37 cellular contexts compared by ENCODE assay signal in genomic region chr1:2169200-2169836, GRCh38.
"Had no signal": no experiment of that assay in that cellular context is flagged by ENCODE, and none has a peak within 500 bp of the region (broad histone marks: within the 10 kb centered on the region; RNA-seq: fewer than 3 reads in every experiment).

No MANE protein-coding gene starts in this region.

- H3K27me3 ChIP-seq: adrenal gland, body of pancreas, brain microvascular endothelial cell, breast epithelium had no signal

- H3K27ac Mint-ChIP-seq: activated B cell treated with CpG ODN at 0.5 μM for 24 hours; activated CD4-positive, alpha-beta memory T cell treated with anti-CD3 and anti-CD28 coated beads for 36 hours; activated CD4-positive, alpha-beta T cell treated with anti-CD3 and anti-CD28 coated beads, Interleukin-2, amount 10 ng/mL, durations not matched to agents 24 days and 14 days; activated CD8-positive, alpha-beta T cell treated with anti-CD3 and anti-CD28 coated beads for 36 hours; activated naive CD4-positive, alpha-beta T cell treated with anti-CD3 and anti-CD28 coated beads for 36 hours; activated naive CD8-positive, alpha-beta T cell treated with anti-CD3 and anti-CD28 coated beads for 36 hours; activated T-cell treated with anti-CD3 and anti-CD28 coated beads, Interleukin-2, amount 50 U/mL, for 72 hours; activated T-helper 1 cell treated with anti-CD3 and anti-CD28 coated beads, Interleukin-12 subunit alpha, Interleukin-12 subunit beta, Interleukin-2, Interleukin-4 antibody, amounts not matched to agents 30 ng/mL and 10 ng/mL and 1 ng/mL, durations not matched to agents 14 hours and 24 hours and 36 hours; activated T-helper 17 cell treated with anti-CD3 and anti-CD28 coated beads, Interleukin-2, amount 50 U/mL, for 72 hours; T-helper 1 cell treated with Interleukin-12 subunit alpha and Interleukin-12 subunit beta and Interleukin-4 antibody, amounts not matched to agents 30 μg/mL and 1 μg/mL, for 36 hours; T-helper 2 cell treated with Interferon-gamma antibody and Interleukin-4, amounts not matched to agents 5 μg/mL and 100 μg/mL, for 36 hours had no signal

- H3K4me1 Mint-ChIP-seq: activated B cell treated with CpG ODN at 0.5 μM for 24 hours; activated CD4-positive, alpha-beta T cell treated with anti-CD3 and anti-CD28 coated beads, Interleukin-2, amount 10 ng/mL, durations not matched to agents 24 days and 14 days; activated naive CD8-positive, alpha-beta T cell treated with anti-CD3 and anti-CD28 coated beads for 36 hours; activated T-helper 17 cell treated with anti-CD3 and anti-CD28 coated beads, Interleukin-2, amount 50 U/mL, for 72 hours had no signal

- H3K4me1 ChIP-seq: adrenal gland, body of pancreas, breast epithelium had no signal

- H3K36me3 Mint-ChIP-seq: activated CD4-positive, alpha-beta memory T cell treated with anti-CD3 and anti-CD28 coated beads for 36 hours; activated naive CD4-positive, alpha-beta T cell treated with anti-CD3 and anti-CD28 coated beads, Interleukin-2, amount 50 U/mL, for 72 hours had no signal

- DNase-seq: activated B cell treated with CpG ODN at 0.5 μM for 24 hours; activated CD4-positive, alpha-beta memory T cell treated with anti-CD3 and anti-CD28 coated beads for 36 hours; activated CD4-positive, alpha-beta T cell treated with anti-CD3 and anti-CD28 coated beads for 4 hours; activated CD4-positive, alpha-beta T cell treated with anti-CD3 and anti-CD28 coated beads, Interleukin-2, amount 10 ng/mL, durations not matched to agents 24 days and 14 days; activated CD4-positive, alpha-beta T cell treated with anti-CD3 and anti-CD28 coated beads, Interleukin-2, amount 50 U/mL, for 1 hour; activated CD4-positive, alpha-beta T cell treated with anti-CD3 and anti-CD28 coated beads, Interleukin-2, amount 50 U/mL, for 4 hours; activated CD4-positive, CD25-positive, alpha-beta regulatory T cell treated with anti-CD3 and anti-CD28 coated beads, Interleukin-2, amount 50 U/mL, for 72 hours; activated CD8-positive, alpha-beta memory T cell treated with anti-CD3 and anti-CD28 coated beads, Interleukin-2, amount 50 U/mL, for 4 hours; activated CD8-positive, alpha-beta T cell treated with anti-CD3 and anti-CD28 coated beads for 36 hours; activated effector memory CD4-positive, alpha-beta T cell treated with anti-CD3 and anti-CD28 coated beads, Interleukin-2, amount 50 U/mL, for 16 hours; activated gamma-delta T cell treated with Interleukin-2 at 50 U/mL for 16 hours; activated naive CD4-positive, alpha-beta T cell; activated naive CD4-positive, alpha-beta T cell treated with anti-CD3 and anti-CD28 coated beads for 36 hours; activated naive CD4-positive, alpha-beta T cell treated with anti-CD3 and anti-CD28 coated beads, Interleukin-2, amount 50 U/mL, for 16 hours; activated naive CD8-positive, alpha-beta T cell treated with anti-CD3 and anti-CD28 coated beads for 36 hours; activated T-cell treated with anti-CD3 and anti-CD28 coated beads for 4 hours; activated T-cell treated with anti-CD3 and anti-CD28 coated beads, Interleukin-2, amount 50 U/mL, for 1 hour; activated T-cell treated with anti-CD3 and anti-CD28 coated beads, Interleukin-2, amount 50 U/mL, for 4 hours; activated T-cell treated with anti-CD3 and anti-CD28 coated beads, Interleukin-2, amount 50 U/mL, for 72 hours; adrenal gland; amniotic stem cell; aorta; body of pancreas; brain microvascular endothelial cell; central memory CD4-positive, alpha-beta T cell; T-helper 1 cell; T-helper 2 cell; T-helper 9 cell had no signal

- H3K4me3 ChIP-seq: adrenal gland, body of pancreas, breast epithelium had no signal

- FAIRE-seq: astrocyte, TTC549 had no signal

- H3K27ac ChIP-seq: adrenal gland, body of pancreas, brain microvascular endothelial cell, breast epithelium, VCaP had no signal

- H3K4me3 Mint-ChIP-seq: activated B cell treated with CpG ODN at 0.5 μM for 24 hours; activated CD4-positive, alpha-beta memory T cell treated with anti-CD3 and anti-CD28 coated beads for 36 hours; activated CD4-positive, alpha-beta T cell treated with anti-CD3 and anti-CD28 coated beads, Interleukin-2, amount 10 ng/mL, durations not matched to agents 24 days and 14 days; activated CD8-positive, alpha-beta T cell treated with anti-CD3 and anti-CD28 coated beads for 36 hours; activated naive CD4-positive, alpha-beta T cell treated with anti-CD3 and anti-CD28 coated beads for 36 hours; activated naive CD8-positive, alpha-beta T cell treated with anti-CD3 and anti-CD28 coated beads for 36 hours; activated T-cell treated with anti-CD3 and anti-CD28 coated beads, Interleukin-2, amount 50 U/mL, for 4 hours; activated T-cell treated with anti-CD3 and anti-CD28 coated beads, Interleukin-2, amount 50 U/mL, for 72 hours; activated T-helper 1 cell treated with anti-CD3 and anti-CD28 coated beads, Interleukin-12 subunit alpha, Interleukin-12 subunit beta, Interleukin-2, Interleukin-4 antibody, amounts not matched to agents 30 ng/mL and 10 ng/mL and 1 ng/mL, durations not matched to agents 14 hours and 24 hours and 36 hours; activated T-helper 17 cell treated with anti-CD3 and anti-CD28 coated beads, Interleukin-2, amount 50 U/mL, for 72 hours; T-helper 1 cell treated with Interleukin-12 subunit alpha and Interleukin-12 subunit beta and Interleukin-4 antibody, amounts not matched to agents 30 μg/mL and 1 μg/mL, for 36 hours; T-helper 2 cell treated with Interferon-gamma antibody and Interleukin-4, amounts not matched to agents 5 μg/mL and 100 μg/mL, for 36 hours had no signal

- ATAC-seq: activated CD8-positive, alpha-beta T cell treated with anti-CD3 and anti-CD28 coated beads for 36 hours; activated naive CD4-positive, alpha-beta T cell treated with anti-CD3 and anti-CD28 coated beads, Interleukin-2, amount 50 U/mL, for 72 hours; activated T-cell treated with anti-CD3 and anti-CD28 coated beads, Interleukin-2, amount 50 U/mL, for 4 hours; activated T-cell treated with anti-CD3 and anti-CD28 coated beads, Interleukin-2, amount 50 U/mL, for 72 hours; activated T-helper 17 cell treated with anti-CD3 and anti-CD28 coated beads, Interleukin-2, amount 50 U/mL, for 72 hours; body of pancreas had no signal

- H3K27me3 Mint-ChIP-seq: activated B cell treated with CpG ODN at 0.5 μM for 24 hours; activated CD4-positive, alpha-beta memory T cell treated with anti-CD3 and anti-CD28 coated beads for 36 hours; activated CD4-positive, alpha-beta T cell treated with anti-CD3 and anti-CD28 coated beads, Interleukin-2, amount 10 ng/mL, durations not matched to agents 24 days and 14 days; activated CD8-positive, alpha-beta T cell treated with anti-CD3 and anti-CD28 coated beads for 36 hours; activated naive CD8-positive, alpha-beta T cell treated with anti-CD3 and anti-CD28 coated beads for 36 hours; activated T-helper 17 cell treated with anti-CD3 and anti-CD28 coated beads, Interleukin-2, amount 50 U/mL, for 72 hours had no signal

- H3K36me3 ChIP-seq: adrenal gland, brain microvascular endothelial cell, breast epithelium had no signal

- H3K9me3 Mint-ChIP-seq: activated B cell treated with CpG ODN at 0.5 μM for 24 hours; activated CD4-positive, alpha-beta memory T cell treated with anti-CD3 and anti-CD28 coated beads for 36 hours; activated CD4-positive, alpha-beta T cell treated with anti-CD3 and anti-CD28 coated beads, Interleukin-2, amount 10 ng/mL, durations not matched to agents 24 days and 14 days; activated CD8-positive, alpha-beta T cell treated with anti-CD3 and anti-CD28 coated beads for 36 hours; activated naive CD4-positive, alpha-beta T cell treated with anti-CD3 and anti-CD28 coated beads for 36 hours; activated naive CD4-positive, alpha-beta T cell treated with anti-CD3 and anti-CD28 coated beads, Interleukin-2, amount 50 U/mL, for 72 hours; activated naive CD8-positive, alpha-beta T cell treated with anti-CD3 and anti-CD28 coated beads for 36 hours; activated T-cell treated with anti-CD3 and anti-CD28 coated beads, Interleukin-2, amount 50 U/mL, for 4 hours; activated T-cell treated with anti-CD3 and anti-CD28 coated beads, Interleukin-2, amount 50 U/mL, for 72 hours; activated T-helper 1 cell treated with anti-CD3 and anti-CD28 coated beads, Interleukin-12 subunit alpha, Interleukin-12 subunit beta, Interleukin-2, Interleukin-4 antibody, amounts not matched to agents 30 ng/mL and 10 ng/mL and 1 ng/mL, durations not matched to agents 14 hours and 24 hours and 36 hours; activated T-helper 17 cell treated with anti-CD3 and anti-CD28 coated beads, Interleukin-2, amount 50 U/mL, for 72 hours; T-helper 1 cell treated with Interleukin-12 subunit alpha and Interleukin-12 subunit beta and Interleukin-4 antibody, amounts not matched to agents 30 μg/mL and 1 μg/mL, for 36 hours; T-helper 2 cell treated with Interferon-gamma antibody and Interleukin-4, amounts not matched to agents 5 μg/mL and 100 μg/mL, for 36 hours had no signal

- H3K9me3 ChIP-seq: adrenal gland, body of pancreas, breast epithelium had no signal
